In the genomic region with DNA sequence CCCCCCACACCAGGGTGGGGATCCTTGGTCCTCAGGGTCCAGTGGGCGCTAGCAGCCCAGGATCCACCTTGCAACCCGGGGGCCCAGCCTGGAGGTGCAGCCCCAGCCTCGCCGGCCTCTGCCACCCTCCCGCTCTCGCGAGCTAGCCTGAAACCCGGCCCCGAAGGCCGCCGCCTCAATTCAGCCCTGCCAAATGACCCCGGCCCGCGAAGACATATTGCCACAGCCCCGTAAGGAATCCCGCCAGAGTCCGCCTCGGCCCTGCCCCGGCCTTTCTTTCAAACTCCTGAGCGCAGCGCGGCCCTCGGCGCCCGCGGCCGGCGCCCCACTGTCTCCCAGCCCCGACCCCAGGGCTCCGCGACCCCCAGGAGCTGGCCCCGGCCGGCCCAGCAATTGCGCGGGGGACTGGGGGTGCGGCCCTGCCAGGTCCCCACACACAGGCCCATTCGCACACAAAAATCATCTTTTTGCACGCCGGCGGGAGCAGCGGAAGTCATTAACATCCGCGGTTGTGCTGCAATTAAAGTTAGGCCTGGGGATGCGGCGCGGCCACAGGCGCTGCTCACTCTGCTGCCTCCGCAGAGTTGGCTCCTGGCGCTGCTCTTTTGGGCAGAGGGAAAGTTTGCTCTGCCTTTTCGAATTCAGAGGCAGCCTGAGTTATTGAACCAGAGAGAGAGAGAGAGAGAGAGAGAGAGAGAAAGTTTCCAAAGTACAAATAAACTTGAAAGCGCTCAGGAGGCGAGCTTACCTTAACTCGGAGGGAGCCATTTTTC, we compare ENCODE assay signal across 16 cellular contexts. TPM values are rescaled to one million over a fixed set of nuclear protein-coding genes. Genes with fewer than 3 reads are reported as not detected.
DNase-seq lines count a peak whose midpoint lies in the region; ATAC-seq and TF ChIP-seq lines count a peak whose summit lies in the region.
"Had no signal": no experiment of that assay in that cellular context is flagged by ENCODE, and none has a peak within 500 bp of the region (broad histone marks: within the 10 kb centered on the region; RNA-seq: fewer than 3 reads in every experiment).

No MANE protein-coding gene starts in this region.

- 19 to 35% methylated on average over 3 to 8 of the region's 53 CpGs for WGBS in gastroesophageal sphincter (ENCODE audit: low coverage in 1 of 2), 2 donors
- no CpG with 5 or more reads among the region's 53 CpGs for WGBS in neuronal stem cell (ENCODE audit: extremely low coverage in 2 of 2, insufficient read length in 2 of 2, insufficient replicate concordance in 1 of 2), 2 donors
- WGBS in urinary bladder, result 75% methylated on average over 53 of the region's 53 CpGs
- WGBS in prostate gland, result 70% methylated on average over 48 of the region's 53 CpGs

- H3K4me1 ChIP-seq in gastroesophageal sphincter (peaks cover 12 to 74% (median 12%) of the 10 kb centered on the region in 3 donors), neuronal stem cell (ENCODE audit: control insufficient read depth in 2 of 2, insufficient read depth in 1 of 2, low read depth in 1 of 2, low read length in 2 of 2) (no peaks in the 10 kb centered on the region), urinary bladder (ENCODE audit: insufficient read depth) (no peaks in the 10 kb centered on the region), prostate gland (replicated peaks) (no peaks in the 10 kb centered on the region)

- no peak overlapping the region for H2BK12ac ChIP-seq in neuronal stem cell (ENCODE audit: low read length)

- H3K36me3 ChIP-seq in gastroesophageal sphincter (no peaks in the 10 kb centered on the region), neuronal stem cell (replicated peaks in 1 of 2; ENCODE audit: control insufficient read depth in 2 of 2, insufficient read depth in 2 of 2, low read length in 2 of 2) (no peaks in the 10 kb centered on the region), urinary bladder (ENCODE audit: insufficient read depth) (peaks cover 3% of the 10 kb centered on the region), prostate gland (no peaks in the 10 kb centered on the region)
- H3K36me3 ChIP-seq: pancreas had no signal

- peak overlapping the region; percentile 92 for H2AFZ ChIP-seq in neuronal stem cell (ENCODE audit: low read length)

- H3K23ac ChIP-seq in neuronal stem cell (ENCODE audit: low read depth, low read length, poor library complexity), result peak overlapping the region; percentile 37

- no peak overlapping the region for H2BK5ac ChIP-seq in neuronal stem cell (ENCODE audit: low read length)

- no peak overlapping the region for H3K4ac ChIP-seq in neuronal stem cell (ENCODE audit: low read length)

- H3K18ac ChIP-seq in neuronal stem cell (ENCODE audit: low read length), result no peak overlapping the region

- intact Hi-C loops in prostate gland (cut with DNase I), result no loop called here

- no peak for TF ChIP-seq CTCF in gastroesophageal sphincter (IDR thresholded peaks at IDR 0.05)
- TF ChIP-seq CTCF in prostate gland (IDR thresholded peaks at IDR 0.05), result no peak

- H3K9me3 ChIP-seq in gastroesophageal sphincter (no peaks in the 10 kb centered on the region), neuronal stem cell (replicated peaks in 1 of 2; ENCODE audit: control insufficient read depth in 2 of 2, insufficient read depth in 1 of 2, low read depth in 1 of 2, low read length in 2 of 2) (peaks cover 0 to 5% of the 10 kb centered on the region in 2 donors), prostate gland (no peaks in the 10 kb centered on the region)
- H3K9me3 ChIP-seq: A549, pancreas had no signal

- ATAC-seq in gastroesophageal sphincter, result no peak
- ATAC-seq: A549; activated T-helper 17 cell treated with anti-CD3 and anti-CD28 coated beads, Interleukin-2, amount 50 U/mL, for 72 hours; pancreas had no signal

- H3K27me3 ChIP-seq in gastroesophageal sphincter (no peaks in the 10 kb centered on the region), neuronal stem cell (ENCODE audit: control insufficient read depth in 3 of 3, insufficient read depth in 3 of 3, low read depth in 1 of 3, low read length in 3 of 3) (peaks cover 39 to 100% (median 97%) of the 10 kb centered on the region in 3 experiments), prostate gland (replicated peaks; ENCODE audit: insufficient read depth) (no peaks in the 10 kb centered on the region)

- no peak overlapping the region for H3K14ac ChIP-seq in neuronal stem cell (ENCODE audit: low read length)

- peak; percentile 34 for DNase-seq in activated CD8-positive, alpha-beta memory T cell treated with anti-CD3 and anti-CD28 coated beads, Interleukin-2, amount 50 U/mL, for 48 hours
- DNase-seq in activated CD8-positive, alpha-beta memory T cell treated with anti-CD3 and anti-CD28 coated beads for 24 hours, result no peak
- DNase-seq in neuronal stem cell (ENCODE audit: low spot score), result no peak
- DNase-seq in NCI-H510A treated with DMSO at 0.1 percent for 48 hours (lab: John Stamatoyannopoulos, UW), result no peak
- no peak for DNase-seq in prostate gland (ENCODE audit: low spot score)
- no peak for DNase-seq in activated CD4-positive, alpha-beta T cell treated with anti-CD3 and anti-CD28 coated beads for 1 hour
- DNase-seq: MV-4-11; NCI-H446 treated with DMSO at 0.1 percent for 48 hours; SHP77; stimulated activated CD4-positive, alpha-beta T cell treated with anti-CD3 and anti-CD28 coated beads, Interleukin-4, amount 100 ng/mL, for 4 hours; substantia nigra had no signal

- H4K91ac ChIP-seq in neuronal stem cell (ENCODE audit: low read depth, low read length, poor library complexity), result no peak overlapping the region

- no peak for TF ChIP-seq EP300 in gastroesophageal sphincter (IDR thresholded peaks at IDR 0.05)

- H3K4me2 ChIP-seq in neuronal stem cell (ENCODE audit: insufficient read depth, low read length, poor library complexity, severe bottlenecking), result no peak overlapping the region
- H3K4me2 ChIP-seq: A549 had no signal

- H2BK15ac ChIP-seq in neuronal stem cell (ENCODE audit: low read length), result no peak overlapping the region

- H3K79me1 ChIP-seq in neuronal stem cell (ENCODE audit: low read depth, low read length), result no peaks in the 10 kb centered on the region

- H3K9ac ChIP-seq in neuronal stem cell (ENCODE audit: low read depth, low read length, poor library complexity), result no peak overlapping the region

- H2AK5ac ChIP-seq in neuronal stem cell (ENCODE audit: low read depth, low read length), result no peak overlapping the region

- H3K27ac ChIP-seq in gastroesophageal sphincter (peak overlapping the region; percentile 90 to 100 (median 98)), neuronal stem cell (replicated peaks; ENCODE audit: low read length) (no peak overlapping the region), urinary bladder (ENCODE audit: low read depth) (peak overlapping the region; percentile 69), prostate gland (peak overlapping the region in 1 of 2 donors; percentile 27)
- H3K27ac ChIP-seq: A549 had no signal

- TF ChIP-seq POLR2A in gastroesophageal sphincter (IDR thresholded peaks at IDR 0.05) (peak in 1 of 2 donors; percentile 14), prostate gland (IDR thresholded peaks at IDR 0.05) (no peak)

- H3K4me3 ChIP-seq in gastroesophageal sphincter, result peak overlapping the region; percentile 31 to 94
- no peak overlapping the region for H3K4me3 ChIP-seq in neuronal stem cell (ENCODE audit: low read length in 2 of 2)
- H3K4me3 ChIP-seq in urinary bladder (ENCODE audit: low read depth, low read length), result peak overlapping the region; percentile 18
- peak overlapping the region in 1 of 2 donors; percentile 16 for H3K4me3 ChIP-seq in prostate gland
- H3K4me3 ChIP-seq: A549, pancreas had no signal

- no peak overlapping the region for H4K8ac ChIP-seq in neuronal stem cell (ENCODE audit: low read depth, low read length)

- H2BK120ac ChIP-seq in neuronal stem cell (ENCODE audit: low read depth, low read length), result no peak overlapping the region

RNA-seq across cellular contexts. Expression of gene HOXA5, which starts 4.0 kb away (rescaled TPM):
- total RNA-seq in gastroesophageal sphincter, result 10 to 100 TPM; 11.0 to 34.6 (median 29.3) TPM
- polyA plus RNA-seq in neuronal stem cell (2013, experiment 1 of 2), result not detected
- polyA plus RNA-seq in neuronal stem cell (2013, experiment 2 of 2), result not detected
- total RNA-seq in urinary bladder, result 12.5 TPM
- polyA plus RNA-seq in urinary bladder, result 9.9 TPM
- 10 to 100 TPM in 1 of 2 donors, 1 to 10 TPM in 1; 3.7 to 12.9 TPM for total RNA-seq in prostate gland
- total RNA-seq: activated T-helper 17 cell treated with anti-CD3 and anti-CD28 coated beads, Interleukin-2, amount 50 U/mL, for 72 hours had no signal

RNA-seq across cellular contexts. Expression of gene HOXA6, which starts 8.1 kb away (rescaled TPM):
- total RNA-seq in gastroesophageal sphincter (10 to 100 TPM in 1 of 4 donors, under 1 TPM in 1, not detected in 2; 0.46 to 12.7 TPM), urinary bladder (8.4 TPM), prostate gland (1 to 10 TPM; 6.9 to 7.5 TPM)
- not detected for polyA plus RNA-seq in neuronal stem cell (2013, experiment 1 of 2)
- not detected for polyA plus RNA-seq in neuronal stem cell (2013, experiment 2 of 2)
- 4.4 TPM for polyA plus RNA-seq in urinary bladder
- total RNA-seq: activated T-helper 17 cell treated with anti-CD3 and anti-CD28 coated beads, Interleukin-2, amount 50 U/mL, for 72 hours had no signal

RNA-seq across cellular contexts. Expression of gene HOXA4, which starts 9.0 kb away (rescaled TPM):
- total RNA-seq in gastroesophageal sphincter (10 to 100 TPM in 3 of 4 donors, 1 to 10 TPM in 1; 8.6 to 20.2 (median 15.3) TPM), urinary bladder (1.0 TPM), prostate gland (1 to 10 TPM; 1.4 to 1.8 TPM)
- not detected for polyA plus RNA-seq in neuronal stem cell (2013, experiment 1 of 2)
- polyA plus RNA-seq in neuronal stem cell (2013, experiment 2 of 2), result not detected
- polyA plus RNA-seq in urinary bladder, result 6.0 TPM

RNA-seq across cellular contexts. Expression of gene HOXA3, which starts 12.9 kb away (rescaled TPM):
- total RNA-seq in gastroesophageal sphincter (10 to 100 TPM in 2 of 4 donors, 1 to 10 TPM in 2; 6.4 to 22.6 (median 10.3) TPM), urinary bladder (9.0 TPM), prostate gland (1 to 10 TPM; 2.8 to 3.1 TPM)
- not detected for polyA plus RNA-seq in neuronal stem cell (2013, experiment 1 of 2)
- not detected for polyA plus RNA-seq in neuronal stem cell (2013, experiment 2 of 2)
- polyA plus RNA-seq in urinary bladder, result 11.4 TPM
- total RNA-seq: activated T-helper 17 cell treated with anti-CD3 and anti-CD28 coated beads, Interleukin-2, amount 50 U/mL, for 72 hours had no signal

RNA-seq across cellular contexts. Expression of gene HOXA7, which starts 17.0 kb away (rescaled TPM):
- total RNA-seq in gastroesophageal sphincter, result 1 to 10 TPM in 3 of 4 donors, under 1 TPM in 1; 0.85 to 5.1 (median 1.4) TPM
- not detected for polyA plus RNA-seq in neuronal stem cell (2013, experiment 1 of 2)
- not detected for polyA plus RNA-seq in neuronal stem cell (2013, experiment 2 of 2)
- total RNA-seq in urinary bladder, result 3.7 TPM
- polyA plus RNA-seq in urinary bladder, result 14.2 TPM
- 1 to 10 TPM; 2.2 to 4.6 TPM for total RNA-seq in prostate gland
- total RNA-seq: activated T-helper 17 cell treated with anti-CD3 and anti-CD28 coated beads, Interleukin-2, amount 50 U/mL, for 72 hours had no signal

Comparison
In these comparisons a context has a peak if more than half of its experiments do, and no peak if none do; other contexts are left out.
1. H3K4me3 ChIP-seq: peak in gastroesophageal sphincter (2 of 2) and urinary bladder (single experiment); none in neuronal stem cell (0 of 2).